8 cellular contexts compared by ENCODE assay signal in the genomic region with DNA sequence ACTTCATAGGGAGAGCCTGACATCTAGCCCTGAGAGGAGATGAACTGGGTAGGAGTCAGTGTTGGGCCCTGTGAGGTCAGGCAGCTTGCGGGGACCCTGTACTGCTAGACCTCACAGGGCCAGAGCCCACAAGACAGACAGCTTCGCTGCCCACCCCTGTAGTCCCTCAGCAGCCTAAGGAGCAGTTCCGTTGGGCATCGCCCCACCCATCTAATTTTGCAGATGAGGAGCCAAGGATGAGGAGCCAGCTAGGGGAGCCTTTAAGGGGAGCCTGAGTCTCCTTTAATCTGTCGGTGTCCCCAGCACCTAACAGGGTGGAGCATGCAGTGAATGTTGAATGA. TPM values are rescaled to one million over a fixed set of nuclear protein-coding genes. Genes with fewer than 3 reads are reported as not detected.
DNase-seq lines count a peak whose midpoint lies in the region; ATAC-seq and TF ChIP-seq lines count a peak whose summit lies in the region.

No MANE protein-coding gene starts in this region.

- H3K27ac Mint-ChIP-seq in CD8-positive, alpha-beta T cell: peak overlapping the region; percentile 94
- H3K27ac Mint-ChIP-seq in activated CD8-positive, alpha-beta T cell treated with anti-CD3 and anti-CD28 coated beads for 36 hours: peak overlapping the region; percentile 98

- 7 to 21% (median 14%) methylated on average over 4 to 5 of the region's 5 CpGs for WGBS in heart left ventricle, 4 donors

- H3K27me3 Mint-ChIP-seq in CD8-positive, alpha-beta T cell (ENCODE audit: low read depth): no peaks in the 10 kb centered on the region
- H3K27me3 Mint-ChIP-seq in activated CD8-positive, alpha-beta T cell treated with anti-CD3 and anti-CD28 coated beads for 36 hours: no peaks in the 10 kb centered on the region

- DNase-seq in CD8-positive, alpha-beta T cell: no peak
- DNase-seq in activated CD8-positive, alpha-beta T cell treated with anti-CD3 and anti-CD28 coated beads for 36 hours: peak; percentile 37
- DNase-seq in heart left ventricle (no peak), gastrocnemius medialis (no peak), NCI-H526 treated with DMSO at 0.1 percent for 48 hours (lab: John Stamatoyannopoulos, UW) (no peak), medulla oblongata (ENCODE audit: extremely low spot score) (no peak)
- DNase-seq in stimulated activated CD4-positive, alpha-beta T cell treated with anti-CD3 and anti-CD28 coated beads, Interleukin-2, amount 100 ng/mL, for 48 hours: no peak

- H3K4me3 Mint-ChIP-seq in CD8-positive, alpha-beta T cell: peak overlapping the region; percentile 91
- peak overlapping the region; percentile 99 for H3K4me3 Mint-ChIP-seq in activated CD8-positive, alpha-beta T cell treated with anti-CD3 and anti-CD28 coated beads for 36 hours

- no peaks in the 10 kb centered on the region for H3K9me3 Mint-ChIP-seq in CD8-positive, alpha-beta T cell
- no peaks in the 10 kb centered on the region for H3K9me3 Mint-ChIP-seq in activated CD8-positive, alpha-beta T cell treated with anti-CD3 and anti-CD28 coated beads for 36 hours

- peaks cover 32% of the 10 kb centered on the region for H3K4me1 Mint-ChIP-seq in CD8-positive, alpha-beta T cell (ENCODE audit: low read depth)
- H3K4me1 Mint-ChIP-seq in activated CD8-positive, alpha-beta T cell treated with anti-CD3 and anti-CD28 coated beads for 36 hours (ENCODE audit: low read depth): peaks cover 20% of the 10 kb centered on the region

- intact Hi-C loops in CD8-positive, alpha-beta T cell (cut with DNase I, micrococcal nuclease): loop anchor here (1.0 to 10.0 kb wide), 8 partner anchors 16 to 632 kb away; partner anchors contain the start of genes NFATC2IP (in 2 of the 2), RABEP2 (in 2 of the 2), SH2B1 (in 2 of the 2) and CLN3 (in 1 of the 2)
- intact Hi-C loops in activated CD8-positive, alpha-beta T cell treated with anti-CD3 and anti-CD28 coated beads for 36 hours (cut with micrococcal nuclease): loop anchor here (1.0 to 5.0 kb wide), 2 partner anchors 23 to 80 kb away; partner anchors contain the start of gene RABEP2
- intact Hi-C loops in heart left ventricle (cut with DNase I) (loop anchor here in 9 of 10 donors (1.0 to 5.0 kb wide), 11 partner anchors 14 to 127 kb away; partner anchors contain the start of genes SH2B1 (in 6 of the 9), ATXN2L (in 3 of the 9), NFATC2IP (in 1 of the 9) and RABEP2 (in 1 of the 9)), gastrocnemius medialis (cut with DNase I; ENCODE audit: low total_unique reads) (loop anchor here (1.0 to 2.0 kb wide), 4 partner anchors 16 to 103 kb away; partner anchors contain the start of genes ATXN2L, NFATC2IP, RABEP2 and SH2B1)

- CTCF ChIA-PET in CD8-positive, alpha-beta T cell (lab: Charles Lee): interaction anchor here (0.9 to 4.5 kb wide), 6 partner anchors 9 to 97 kb away, joined by 3 to 35 read pairs (median 5); partner anchors contain the start of genes ATXN2L and SH2B1
- CTCF ChIA-PET in activated CD8-positive, alpha-beta T cell treated with anti-CD3 and anti-CD28 coated beads for 36 hours (lab: Charles Lee): interaction anchor here (0.7 to 5.5 kb wide), 14 partner anchors 9 to 138 kb away, joined by 3 to 36 read pairs (median 4); partner anchors contain the start of genes LAT, NFATC2IP and SH2B1

- in situ Hi-C loops in gastrocnemius medialis (cut with MboI; ENCODE audit: low sequenced_read_pairs in 4 of 4): loop anchor here in 1 of 4 donors (25.0 kb wide), 1 partner anchor 310 kb away; the partner anchor contains the start of gene NUPR1

- H3K4me3 ChIP-seq in CD8-positive, alpha-beta T cell (ENCODE audit: low read depth, low read length): peak overlapping the region; percentile 83
- H3K4me3 ChIP-seq in heart left ventricle: peak overlapping the region; percentile 63 to 100 (median 85)
- H3K4me3 ChIP-seq in gastrocnemius medialis: peak overlapping the region; percentile 80 to 100 (median 96)

- H3K9me3 ChIP-seq in CD8-positive, alpha-beta T cell (ENCODE audit: low read length): no peaks in the 10 kb centered on the region
- no peaks in the 10 kb centered on the region for H3K9me3 ChIP-seq in heart left ventricle
- H3K9me3 ChIP-seq in gastrocnemius medialis: no peaks in the 10 kb centered on the region

- POLR2A ChIA-PET in CD8-positive, alpha-beta T cell (lab: Charles Lee): interaction anchor here (0.7 to 3.0 kb wide), 9 partner anchors 10 to 354 kb away, joined by 3 to 29 read pairs (median 8); partner anchors contain the start of genes ATP2A1, ATXN2L, RABEP2 and SGF29
- POLR2A ChIA-PET in activated CD8-positive, alpha-beta T cell treated with anti-CD3 and anti-CD28 coated beads for 36 hours (lab: Charles Lee): interaction anchor here (0.8 to 14.3 kb wide), 10 partner anchors 10 to 103 kb away, joined by 3 to 485 read pairs (median 4); partner anchors contain the start of genes ATXN2L, RABEP2 and SH2B1

- TF ChIP-seq CTCF in CD8-positive, alpha-beta T cell (IDR thresholded peaks at IDR 0.05): no peak
- no peak for TF ChIP-seq CTCF in activated CD8-positive, alpha-beta T cell treated with anti-CD3 and anti-CD28 coated beads for 36 hours (IDR thresholded peaks at IDR 0.05)
- TF ChIP-seq CTCF in heart left ventricle (IDR thresholded peaks at IDR 0.05) (no peak), gastrocnemius medialis (IDR thresholded peaks at IDR 0.05 in 4 of 5, conservative IDR thresholded peaks at IDR 0.05 in 1 of 5) (no peak)

- H3K27ac ChIP-seq in CD8-positive, alpha-beta T cell (ENCODE audit: low read depth, low read length): peak overlapping the region; percentile 78
- H3K27ac ChIP-seq in heart left ventricle (peak overlapping the region; percentile 73 to 96 (median 90)), gastrocnemius medialis (peak overlapping the region; percentile 92 to 96 (median 94))

- peaks cover 25% of the 10 kb centered on the region for H3K36me3 ChIP-seq in CD8-positive, alpha-beta T cell (ENCODE audit: insufficient read depth, low read length)
- H3K36me3 ChIP-seq in heart left ventricle: peaks cover 0 to 32% (median 30%) of the 10 kb centered on the region in 9 donors
- peaks cover 0 to 31% of the 10 kb centered on the region in 2 donors for H3K36me3 ChIP-seq in gastrocnemius medialis

- no peaks in the 10 kb centered on the region for H3K27me3 ChIP-seq in CD8-positive, alpha-beta T cell (ENCODE audit: insufficient read depth, low read length)
- H3K27me3 ChIP-seq in heart left ventricle: no peaks in the 10 kb centered on the region
- H3K27me3 ChIP-seq in gastrocnemius medialis: no peaks in the 10 kb centered on the region

- no peak for ATAC-seq in CD8-positive, alpha-beta T cell
- ATAC-seq in HG02571 (IDR thresholded peaks at IDR 0.05; ENCODE audit: unreplicated experiment): peak; percentile 4
- ATAC-seq in activated CD8-positive, alpha-beta T cell treated with anti-CD3 and anti-CD28 coated beads for 36 hours: peak; percentile 13
- peak; percentile 8 to 21 (median 14) for ATAC-seq in heart left ventricle
- ATAC-seq in gastrocnemius medialis: peak; percentile 15 to 18

- H3K4me1 ChIP-seq in CD8-positive, alpha-beta T cell (ENCODE audit: insufficient read depth, low read length): peaks cover 23% of the 10 kb centered on the region
- H3K4me1 ChIP-seq in heart left ventricle: peaks cover 0 to 25% (median 18%) of the 10 kb centered on the region in 12 donors
- peaks cover 20 to 24% of the 10 kb centered on the region in 2 donors for H3K4me1 ChIP-seq in gastrocnemius medialis

- no peak for TF ChIP-seq POLR2A in heart left ventricle (IDR thresholded peaks at IDR 0.05)
- TF ChIP-seq POLR2A in gastrocnemius medialis (IDR thresholded peaks at IDR 0.05): no peak

- peaks cover 41% of the 10 kb centered on the region for H3K36me3 Mint-ChIP-seq in CD8-positive, alpha-beta T cell
- peaks cover 40% of the 10 kb centered on the region for H3K36me3 Mint-ChIP-seq in activated CD8-positive, alpha-beta T cell treated with anti-CD3 and anti-CD28 coated beads for 36 hours (ENCODE audit: low read depth)

RNA-seq across cellular contexts. Expression of gene TUFM, which starts 0.8 kb away (rescaled TPM):
- 100 to 1,000 TPM; 111 to 119 TPM for total RNA-seq in CD8-positive, alpha-beta T cell
- 100 to 1,000 TPM; 309 to 323 TPM for total RNA-seq in activated CD8-positive, alpha-beta T cell treated with anti-CD3 and anti-CD28 coated beads for 36 hours
- 100 to 1,000 TPM; 179 to 250 (median 225) TPM for total RNA-seq in heart left ventricle
- 100 to 1,000 TPM; 281 to 384 TPM for polyA plus RNA-seq in heart left ventricle
- total RNA-seq in gastrocnemius medialis: 100 to 1,000 TPM; 140 to 196 (median 167) TPM

RNA-seq across cellular contexts. Expression of gene SH2B1, which starts 16.7 kb away (rescaled TPM):
- 10 to 100 TPM; 50.7 to 53.5 TPM for total RNA-seq in CD8-positive, alpha-beta T cell
- 10 to 100 TPM; 31.2 to 31.5 TPM for total RNA-seq in activated CD8-positive, alpha-beta T cell treated with anti-CD3 and anti-CD28 coated beads for 36 hours
- total RNA-seq in heart left ventricle (10 to 100 TPM; 27.5 to 47.1 (median 34.7) TPM), gastrocnemius medialis (10 to 100 TPM; 13.9 to 28.5 (median 20.6) TPM)
- 10 to 100 TPM; 34.6 to 43.0 TPM for polyA plus RNA-seq in heart left ventricle

RNA-seq across cellular contexts. Expression of gene ATXN2L, which starts 24.1 kb away (rescaled TPM):
- total RNA-seq in CD8-positive, alpha-beta T cell: 100 to 1,000 TPM; 309 to 322 TPM
- 100 to 1,000 TPM; 322 to 333 TPM for total RNA-seq in activated CD8-positive, alpha-beta T cell treated with anti-CD3 and anti-CD28 coated beads for 36 hours
- total RNA-seq in heart left ventricle (10 to 100 TPM; 33.7 to 73.9 (median 44.8) TPM), gastrocnemius medialis (10 to 100 TPM; 24.0 to 68.6 (median 47.7) TPM)
- 10 to 100 TPM; 43.5 to 48.9 TPM for polyA plus RNA-seq in heart left ventricle

RNA-seq across cellular contexts. Expression of gene ATP2A1, which starts 31.4 kb away (rescaled TPM):
- under 1 TPM; 0.24 to 0.97 TPM for total RNA-seq in CD8-positive, alpha-beta T cell
- 1 to 10 TPM; 2.1 to 2.5 TPM for total RNA-seq in activated CD8-positive, alpha-beta T cell treated with anti-CD3 and anti-CD28 coated beads for 36 hours
- under 1 TPM in 5 of 9 donors, not detected in 4; 0.15 to 0.63 (median 0.52) TPM for total RNA-seq in heart left ventricle
- polyA plus RNA-seq in heart left ventricle: under 1 TPM; 0.06 to 0.19 TPM
- total RNA-seq in gastrocnemius medialis: 100 to 1,000 TPM; 380 to 909 (median 764) TPM

Comparison
In these comparisons a context has a peak if more than half of its experiments do, and no peak if none do; other contexts are left out.
1. RNA of gene ATXN2L, which starts 24.1 kb away (total RNA-seq): 322 to 333 TPM in activated CD8-positive, alpha-beta T cell treated with anti-CD3 and anti-CD28 coated beads for 36 hours and 309 to 322 TPM in CD8-positive, alpha-beta T cell; 24.0 to 68.6 TPM in gastrocnemius medialis and 33.7 to 73.9 TPM in heart left ventricle; every median in the first group is over 4 times any median in the second.
2. Peak in every context shown above with its lines, with median percentiles within 50 percentile points of each other: H3K27ac ChIP-seq and H3K4me3 ChIP-seq.